In genomic region chr3:44477312-44478030, GRCh38 we compare ENCODE assay signal across 8 cellular contexts.
DNase-seq lines count a peak whose midpoint lies in the region; ATAC-seq and TF ChIP-seq lines count a peak whose summit lies in the region.

Gene ZNF445, minus strand, starts transcription at chr3:44477670. Its CDS starts 22,121 bp downstream, at chr3:44455549.

- ATAC-seq in GM18511 (IDR thresholded peaks at IDR 0.05; ENCODE audit: unreplicated experiment) = peak; percentile 91
- peak; percentile 66 for ATAC-seq in HG03064 (IDR thresholded peaks at IDR 0.05; ENCODE audit: low read depth, unreplicated experiment)

- TF ChIP-seq CTCF in 22Rv1 (IDR thresholded peaks at IDR 0.05) = no peak

- H3K27ac ChIP-seq in 22Rv1 = peak within 1 kb of the TSS; percentile 48
- no peak within 1 kb of the TSS for H3K27ac ChIP-seq in caudate nucleus (ENCODE audit: low read depth, low read length)

- DNase-seq in NCI-H2227 (lab: John Stamatoyannopoulos, UW; ENCODE audit: unreplicated experiment) (peak; percentile 88), caudate nucleus (lab: John Stamatoyannopoulos, UW) (peak in 57 of 61 donors; percentile 35 to 87 (median 71)), islet precursor cell (peak; percentile 88)
- DNase-seq in activated CD4-positive, CD25-positive, alpha-beta regulatory T cell (lab: John Stamatoyannopoulos, UW) = peak; percentile 47 to 64 (median 50)
- DNase-seq in stimulated activated CD4-positive, alpha-beta T cell treated with anti-CD3 and anti-CD28 coated beads, Interleukin-12 subunit alpha, Interleukin-12 subunit beta, amount 100 ng/mL, for 4 hours = peak; percentile 72
